In genomic region chr13:105121221-105121620, GRCh38 we compare ENCODE assay signal across 8 cellular contexts.
"Had no signal": no experiment of that assay in that cellular context is flagged by ENCODE, and none has a peak within 500 bp of the region (broad histone marks: within the 10 kb centered on the region; RNA-seq: fewer than 3 reads in every experiment).

No MANE protein-coding gene starts in this region.

- H3K4me3 ChIP-seq: GM23338, HAP-1, K562 had no signal

- ATAC-seq: GM23338, HCT116, K562 had no signal

- DNase-seq: H7, HFFc6, IMR-90, KG1 had no signal
